In the genomic region with DNA sequence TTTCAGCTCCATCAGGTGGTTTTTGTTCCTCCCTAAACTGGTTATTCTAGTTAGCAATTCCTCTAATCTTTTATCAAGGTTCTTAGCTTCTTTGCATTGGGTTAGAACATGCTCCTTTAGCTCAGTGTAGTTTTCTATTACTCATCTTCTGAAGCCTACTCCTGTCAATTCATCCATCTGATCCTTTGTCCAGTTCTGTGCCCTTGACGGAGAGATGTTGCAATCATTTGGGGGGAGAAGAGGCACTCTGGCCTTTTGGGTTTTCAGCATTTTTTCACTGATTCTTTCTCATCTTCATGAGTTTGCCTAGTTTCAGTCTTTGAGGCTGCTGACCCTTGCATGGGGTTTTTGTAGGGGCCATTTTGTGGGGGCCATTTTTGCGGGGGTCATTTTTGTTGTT, we compare ENCODE assay signal across 14 cellular contexts. TPM values are rescaled to one million over a fixed set of nuclear protein-coding genes. Genes with fewer than 3 reads are reported as not detected.
DNase-seq lines count a peak whose midpoint lies in the region; ATAC-seq, FAIRE-seq and TF ChIP-seq lines count a peak whose summit lies in the region.
"Not testable (repeated sequence)": the region's sequence is repeated elsewhere in the genome, so short reads cannot be mapped to it uniquely, and the experiment has no call there.
"Had no signal": no experiment of that assay in that cellular context is flagged by ENCODE, and none has a peak within 500 bp of the region (broad histone marks: within the 10 kb centered on the region; RNA-seq: fewer than 3 reads in every experiment).

No MANE protein-coding gene starts in this region.

- not testable (repeated sequence) for FAIRE-seq in HepG2 (lab: Jason Lieb, UNC)

- BruUV-seq in PC-9 (replicated peaks; lab: Mats Ljungman, UMichigan); MCF 10A (replicated peaks; lab: Mats Ljungman, UMichigan); HepG2 (replicated peaks; lab: Mats Ljungman, UMichigan): not testable (repeated sequence)

- H3K9me3 ChIP-seq in PC-9 (ENCODE audit: insufficient read depth, low read depth); HepG2 (ENCODE audit: low read length); suprapubic skin: not testable (repeated sequence)

- H3K36me3 ChIP-seq in PC-9 (ENCODE audit: low read depth); HepG2 (replicated peaks in 1 of 2; ENCODE audit: control insufficient read depth in 1 of 2, insufficient read depth in 2 of 2, low read length in 2 of 2); suprapubic skin: not testable (repeated sequence)

- not testable (repeated sequence) for H3K9ac ChIP-seq in HepG2 (ENCODE audit: insufficient read depth, low read depth, low read length)

- H3K4me3 ChIP-seq in PC-9; epithelial cell of esophagus (ENCODE audit: low read length); HepG2 (replicated peaks in 1 of 3; ENCODE audit: insufficient read depth in 1 of 3, low read depth in 2 of 3, low read length in 3 of 3); suprapubic skin: not testable (repeated sequence)

- intact Hi-C loops in PC-9 (cut with micrococcal nuclease; ENCODE audit: unreplicated experiment); MCF 10A (cut with micrococcal nuclease); HepG2 (cut with micrococcal nuclease; ENCODE audit: unreplicated experiment): not testable (repeated sequence)

- not testable (repeated sequence) for TF ChIP-seq RAD21 in HepG2 (CRISPR knock-in tag; IDR thresholded peaks at IDR 0.05)

- not testable (repeated sequence) for H4K20me1 ChIP-seq in PC-9 (ENCODE audit: insufficient read depth); HepG2 (ENCODE audit: insufficient read depth, low read length)

- not testable (repeated sequence) for ATAC-seq in HepG2

- not testable (repeated sequence) for TF ChIP-seq CTCF in PC-9 (conservative IDR thresholded peaks at IDR 0.05); MCF 10A (IDR thresholded peaks at IDR 0.05; ENCODE audit: unreplicated experiment); epithelial cell of esophagus (IDR thresholded peaks at IDR 0.05; ENCODE audit: insufficient read depth, low read depth, low read length, missing control alignments); HepG2 (CRISPR knock-in tag; IDR thresholded peaks at IDR 0.05); suprapubic skin (IDR thresholded peaks at IDR 0.05); type B pancreatic cell (conservative IDR thresholded peaks at IDR 0.05)

- not testable (repeated sequence) for H3K27me3 Mint-ChIP-seq in MCF 10A (ENCODE audit: insufficient read depth, unreplicated experiment); type B pancreatic cell

- not testable (repeated sequence) for H3K9me2 ChIP-seq in PC-9 (ENCODE audit: insufficient read depth)

- in situ Hi-C loops in HepG2 (cut with HindIII; ENCODE audit: extremely low pct_ligation_motif_present, low pct_unique_long_range_greater_than_20kb) = not testable (repeated sequence)

- H3K27me3 ChIP-seq in PC-9 (ENCODE audit: insufficient read depth, low read depth); suprapubic skin: not testable (repeated sequence)
- peaks cover 0 to 12% of the 10 kb centered on the region in 2 experiments; a peak in 2 of 5 replicates for H3K27me3 ChIP-seq in HepG2 (ENCODE audit: control insufficient read depth in 1 of 2, insufficient read depth in 2 of 2, low read length in 2 of 2)

- TF ChIP-seq POLR2A in HepG2 (IDR thresholded peaks at IDR 0.05; ENCODE audit: insufficient read depth in 1 of 2, low read depth in 2 of 2, low read length in 2 of 2); suprapubic skin (IDR thresholded peaks at IDR 0.05): not testable (repeated sequence)

- not testable (repeated sequence) for H3K27ac Mint-ChIP-seq in MCF 10A (ENCODE audit: low read depth, unreplicated experiment); type B pancreatic cell

- not testable (repeated sequence) for H3K36me3 Mint-ChIP-seq in MCF 10A (ENCODE audit: insufficient read depth, unreplicated experiment); type B pancreatic cell

- CTCF ChIA-PET in PC-9 (lab: Charles Lee); MCF 10A (lab: Yijun Ruan, JAX); HepG2 (lab: Yijun Ruan, JAX; ENCODE audit: low intra/inter-chr PET ratio, low total read pairs): not testable (repeated sequence)

- not testable (repeated sequence) for H3K4me3 Mint-ChIP-seq in MCF 10A (ENCODE audit: unreplicated experiment)
- H3K4me3 Mint-ChIP-seq in type B pancreatic cell = peak overlapping the region; percentile 20

- 0 out of 2 replicates have a peak overlapping the region, but pooled peaks have one; percentile 6 for H2AFZ ChIP-seq in PC-9
- H2AFZ ChIP-seq in HepG2 (ENCODE audit: low read length) = not testable (repeated sequence)

- not testable (repeated sequence) for H3K79me2 ChIP-seq in PC-9 (ENCODE audit: low read depth); HepG2 (ENCODE audit: insufficient read depth, low read length)

- not testable (repeated sequence) for H3K4me1 ChIP-seq in PC-9 (replicated peaks; ENCODE audit: insufficient read depth); HepG2 (ENCODE audit: insufficient read depth, low read length); suprapubic skin

- peaks cover 17% of the 10 kb centered on the region for H3K4me1 Mint-ChIP-seq in MCF 10A (ENCODE audit: insufficient read depth, unreplicated experiment)
- not testable (repeated sequence) for H3K4me1 Mint-ChIP-seq in type B pancreatic cell (ENCODE audit: unreplicated experiment)

- H3K27ac ChIP-seq in PC-9; HepG2 (ENCODE audit: extremely low read length, insufficient read depth, low read length): not testable (repeated sequence)
- peak overlapping the region; percentile 64 for H3K27ac ChIP-seq in suprapubic skin

- 40% methylated on average over 2 of the region's 2 CpGs for WGBS in HepG2 (ENCODE audit: low lambda C conversion rate)
- 74% methylated on average over 2 of the region's 2 CpGs for WGBS in suprapubic skin

- POLR2A ChIA-PET in PC-9 (lab: Charles Lee; ENCODE audit: unreplicated experiment); MCF 10A (lab: Yijun Ruan, JAX); HepG2 (lab: Yijun Ruan, JAX): not testable (repeated sequence)

- H3F3A ChIP-seq in PC-9 (ENCODE audit: insufficient read depth, low read depth) = not testable (repeated sequence)

- not testable (repeated sequence) for TF ChIP-seq EP300 in HepG2 (IDR thresholded peaks at IDR 0.05; ENCODE audit: low read depth in 2 of 2, low read length in 2 of 2); HepG2 (CRISPR knock-in tag; IDR thresholded peaks at IDR 0.05; ENCODE audit: borderline replicate concordance); suprapubic skin (IDR thresholded peaks at IDR 0.05)

- DNase-seq in PC-9; HepG2 (ENCODE audit: low spot score); suprapubic skin (ENCODE audit: low spot score in 2 of 2); type B pancreatic cell (ENCODE audit: extremely low spot score, unreplicated experiment): not testable (repeated sequence)
- DNase-seq in MCF 10A (ENCODE audit: unreplicated experiment) (peak; percentile 15), epithelial cell of esophagus (ENCODE audit: low read depth) (peak; percentile 7)

- H3K9me3 Mint-ChIP-seq in MCF 10A (ENCODE audit: unreplicated experiment) = peaks cover 11% of the 10 kb centered on the region
- H3K9me3 Mint-ChIP-seq in type B pancreatic cell = not testable (repeated sequence)

- H3K4me2 ChIP-seq in PC-9; HepG2 (ENCODE audit: low read depth, low read length): not testable (repeated sequence)

TF ChIP-seq in HepG2, 621 proteins besides CTCF, POLR2A, EP300 and RAD21:
- TF ChIP-seq CEBPB (IDR thresholded peaks at IDR 0.05; ENCODE audit: borderline replicate concordance, low read depth, low read length) = peak; percentile 35; the same call in 1 of the 2 replicates

RNA-seq across cellular contexts. Expression of a gene that starts 5.6 kb away (rescaled TPM):
- not detected in 2 replicates for total RNA-seq in PC-9 (2021)
- total RNA-seq in MCF 10A (2022) = not detected in 2 replicates
- not detected in 2 replicates for total RNA-seq in HepG2 (2016; rRNA removed; fragmentation: Illumina TruSeq; extraction: Trizol)
- total RNA-seq in HepG2 (2016; cell fraction: cytosol; rRNA removed; fragmentation: Illumina TruSeq; extraction: Trizol; ENCODE audit: low read depth) = not detected in 2 replicates
- total RNA-seq in HepG2 (2016; cell fraction: insoluble cytoplasmic fraction; rRNA removed; fragmentation: Illumina TruSeq; extraction: Trizol) = not detected in 2 replicates
- total RNA-seq in HepG2 (2016; cell fraction: membrane; rRNA removed; fragmentation: Illumina TruSeq; extraction: Trizol) = not detected in 2 replicates
- total RNA-seq in HepG2 (2016; cell fraction: nucleus; rRNA removed; fragmentation: Illumina TruSeq; extraction: Trizol) = not detected in 2 replicates
- polyA plus RNA-seq in HepG2 (2011; rRNA removed) = not detected in 2 replicates
- not detected in 2 replicates for polyA plus RNA-seq in HepG2 (2011; cell fraction: cytosol; rRNA removed)
- not detected in 2 replicates for polyA plus RNA-seq in HepG2 (2011; cell fraction: nucleus; rRNA removed)
- polyA plus RNA-seq in HepG2 (2012) = not detected in 2 replicates
- polyA plus RNA-seq in HepG2 (2016; cell fraction: cytosol; fragmentation: Illumina TruSeq; extraction: Trizol; ENCODE audit: low read depth) = not detected in 2 replicates
- not detected in 2 replicates for polyA plus RNA-seq in HepG2 (2016; cell fraction: insoluble cytoplasmic fraction; fragmentation: Illumina TruSeq; extraction: Trizol; ENCODE audit: low read depth)
- not detected in 2 replicates for polyA plus RNA-seq in HepG2 (2016; cell fraction: membrane; fragmentation: Illumina TruSeq; extraction: Trizol; ENCODE audit: low read depth)
- polyA plus RNA-seq in HepG2 (2016; cell fraction: nucleus; fragmentation: Illumina TruSeq; extraction: Trizol; ENCODE audit: insufficient read depth, low read depth) = not detected in 2 replicates
- not detected in 2 replicates for polyA minus RNA-seq in HepG2 (2011; rRNA and poly(A)+ RNA removed; ENCODE audit: low replicate concordance)
- not detected in 2 replicates for polyA minus RNA-seq in HepG2 (2011; cell fraction: cytosol; rRNA and poly(A)+ RNA removed)
- polyA minus RNA-seq in HepG2 (2011; cell fraction: nucleus; rRNA and poly(A)+ RNA removed) = not detected in 2 replicates
- not detected for total RNA-seq in suprapubic skin
- total RNA-seq in type B pancreatic cell (ENCODE audit: low replicate concordance) = 0.62 TPM in 1 of 2 replicates, not detected in the other
- total RNA-seq: A673; CD4-positive, CD25-positive, alpha-beta regulatory T cell; CD8-positive, alpha-beta memory T cell; Daoy; G401; GM12878 had no signal
- polyA plus RNA-seq: AG04450; CD14-positive monocyte; CD8-positive, alpha-beta memory T cell; GM12878 had no signal
